1 cellular context compared by ENCODE assay signal in the genomic region with DNA sequence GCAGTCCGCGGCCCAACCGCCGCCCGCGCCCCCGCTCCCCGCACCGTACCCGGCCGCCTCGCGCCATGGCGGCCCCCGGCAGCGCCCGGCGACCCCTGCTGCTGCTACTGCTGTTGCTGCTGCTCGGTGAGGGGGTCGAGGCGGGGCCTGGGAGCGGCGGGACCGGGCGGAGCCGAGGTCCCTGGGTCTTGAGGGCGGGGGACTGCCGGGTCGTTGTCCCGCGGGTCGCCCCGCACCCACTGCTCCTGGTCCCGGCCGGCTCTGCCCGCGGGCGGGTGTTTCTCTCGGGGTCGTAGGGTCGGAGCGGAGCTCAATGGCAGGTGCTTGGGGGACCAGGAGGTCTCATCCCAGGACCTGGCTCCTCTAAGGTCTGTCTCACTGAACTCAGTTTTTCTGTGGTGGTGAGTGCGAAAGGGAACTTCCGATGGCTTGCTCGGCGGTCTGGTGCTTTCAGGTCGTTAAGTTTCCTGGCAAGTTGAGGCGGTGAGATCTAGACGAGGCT.
TF ChIP-seq lines count a peak whose summit lies in the region.

No MANE protein-coding gene starts in this region.

TF ChIP-seq in GM12878, 131 proteins besides CTCF, POLR2A, EP300 and RAD21 (continued from another document):
- TF ChIP-seq, protein P1, sequence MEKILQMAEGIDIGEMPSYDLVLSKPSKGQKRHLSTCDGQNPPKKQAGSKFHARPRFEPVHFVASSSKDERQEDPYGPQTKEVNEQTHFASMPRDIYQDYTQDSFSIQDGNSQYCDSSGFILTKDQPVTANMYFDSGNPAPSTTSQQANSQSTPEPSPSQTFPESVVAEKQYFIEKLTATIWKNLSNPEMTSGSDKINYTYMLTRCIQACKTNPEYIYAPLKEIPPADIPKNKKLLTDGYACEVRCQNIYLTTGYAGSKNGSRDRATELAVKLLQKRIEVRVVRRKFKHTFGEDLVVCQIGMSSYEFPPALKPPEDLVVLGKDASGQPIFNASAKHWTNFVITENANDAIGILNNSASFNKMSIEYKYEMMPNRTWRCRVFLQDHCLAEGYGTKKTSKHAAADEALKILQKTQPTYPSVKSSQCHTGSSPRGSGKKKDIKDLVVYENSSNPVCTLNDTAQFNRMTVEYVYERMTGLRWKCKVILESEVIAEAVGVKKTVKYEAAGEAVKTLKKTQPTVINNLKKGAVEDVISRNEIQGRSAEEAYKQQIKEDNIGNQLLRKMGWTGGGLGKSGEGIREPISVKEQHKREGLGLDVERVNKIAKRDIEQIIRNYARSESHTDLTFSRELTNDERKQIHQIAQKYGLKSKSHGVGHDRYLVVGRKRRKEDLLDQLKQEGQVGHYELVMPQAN (conservative IDR thresholded peaks at IDR 0.05), result 0 out of 2 replicates have a peak, but pooled peaks have one; percentile 46
- TF ChIP-seq, protein P2, sequence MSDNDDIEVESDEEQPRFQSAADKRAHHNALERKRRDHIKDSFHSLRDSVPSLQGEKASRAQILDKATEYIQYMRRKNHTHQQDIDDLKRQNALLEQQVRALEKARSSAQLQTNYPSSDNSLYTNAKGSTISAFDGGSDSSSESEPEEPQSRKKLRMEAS (IDR thresholded peaks at IDR 0.05; ENCODE audit: low read depth, low read length), result no peak
